In the genomic region with DNA sequence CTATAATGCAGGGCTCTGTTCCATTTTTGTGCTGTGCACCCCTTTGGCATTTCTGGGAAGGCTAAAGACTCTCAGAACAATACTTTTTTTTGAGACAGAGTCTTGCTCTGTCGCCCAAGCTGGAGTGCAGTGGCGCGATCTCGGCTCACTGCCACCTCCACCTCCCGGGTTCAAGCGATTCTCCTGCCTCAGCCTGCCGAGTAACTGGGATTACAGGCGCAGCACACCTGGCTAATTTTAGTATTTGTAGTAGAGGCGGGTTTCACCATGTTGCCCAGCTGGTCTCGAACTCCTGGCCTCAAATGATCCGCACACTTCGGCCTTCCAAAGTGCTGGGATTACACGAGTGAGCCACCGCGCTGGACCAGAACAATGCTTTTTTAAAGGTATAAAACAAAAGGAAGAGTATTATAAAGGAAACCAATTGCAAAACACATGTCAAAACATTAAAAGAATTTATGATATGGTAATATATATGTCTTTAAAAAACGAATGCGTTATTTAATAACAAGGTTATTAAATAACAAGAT, we compare ENCODE assay signal across 8 cellular contexts. TPM values are rescaled to one million over a fixed set of nuclear protein-coding genes. Genes with fewer than 3 reads are reported as not detected.
DNase-seq lines count a peak whose midpoint lies in the region; ATAC-seq and TF ChIP-seq lines count a peak whose summit lies in the region.

No MANE protein-coding gene starts in this region.

- intact Hi-C loops in heart left ventricle (cut with DNase I) (loop anchor here in 2 of 10 donors (5.0 kb wide), 1 partner anchor 49 kb away; the partner anchor contains the start of gene BLOC1S6 (in 2 of the 2)), Right ventricle myocardium inferior (cut with DNase I) (no loop called here)

- WGBS in heart left ventricle, 4 donors: 53 to 66% (median 59%) methylated on average over 17 of the region's 17 CpGs
- 66% methylated on average over 17 of the region's 17 CpGs for WGBS in urinary bladder

- DNase-seq in heart left ventricle (no peak), Right ventricle myocardium inferior (ENCODE audit: missing footprints) (no peak), astrocyte of the cerebellum (ENCODE audit: low read depth) (no peak), memory B cell (ENCODE audit: low spot score in 2 of 2) (no peak), mesenteric fat pad (ENCODE audit: low spot score) (no peak), NCI-H1105 (lab: John Stamatoyannopoulos, UW) (no peak)
- no peak for DNase-seq in stimulated activated CD4-positive, alpha-beta T cell treated with anti-CD3 and anti-CD28 coated beads, Interleukin-1b, Interleukin-23, amount 100 ng/mL, for 48 hours

- peak overlapping the region; percentile 31 to 95 (median 83) for H3K4me3 ChIP-seq in heart left ventricle
- H3K4me3 ChIP-seq in astrocyte of the cerebellum (ENCODE audit: low read depth, low read length): peak overlapping the region; percentile 60
- H3K4me3 ChIP-seq in urinary bladder (ENCODE audit: low read depth, low read length): peak overlapping the region; percentile 50

- no peaks in the 10 kb centered on the region for H3K9me3 Mint-ChIP-seq in memory B cell

- H3K4me3 Mint-ChIP-seq in memory B cell: peak overlapping the region; percentile 95

- H3K27ac ChIP-seq in heart left ventricle (peak overlapping the region in 11 of 12 donors; percentile 85 to 97 (median 91)), urinary bladder (ENCODE audit: low read depth) (no peak overlapping the region)

- ATAC-seq in heart left ventricle (no peak), Right ventricle myocardium inferior (no peak), memory B cell (ENCODE audit: low read depth) (peak; percentile 1)

- peaks cover 40% of the 10 kb centered on the region for H3K4me1 Mint-ChIP-seq in memory B cell

- in situ Hi-C loops in astrocyte of the cerebellum (cut with HindIII; ENCODE audit: low sequenced_read_pairs): no loop called here

- TF ChIP-seq POLR2A in heart left ventricle (IDR thresholded peaks at IDR 0.05): no peak

- peaks cover 12% of the 10 kb centered on the region for H3K36me3 Mint-ChIP-seq in memory B cell

- no peaks in the 10 kb centered on the region for H3K27me3 Mint-ChIP-seq in memory B cell

- H3K27me3 ChIP-seq in heart left ventricle: no peaks in the 10 kb centered on the region

- peak in 1 of 12 donors; percentile 10 for TF ChIP-seq CTCF in heart left ventricle (IDR thresholded peaks at IDR 0.05)
- TF ChIP-seq CTCF in astrocyte of the cerebellum (IDR thresholded peaks at IDR 0.05; ENCODE audit: low read depth, low read length, missing control alignments): no peak

- peak overlapping the region; percentile 87 for H3K27ac Mint-ChIP-seq in memory B cell

- H3K4me1 ChIP-seq in heart left ventricle: peaks cover 0 to 75% (median 28%) of the 10 kb centered on the region in 12 donors
- no peaks in the 10 kb centered on the region for H3K4me1 ChIP-seq in urinary bladder (ENCODE audit: insufficient read depth)

- H3K9me3 ChIP-seq in heart left ventricle: no peaks in the 10 kb centered on the region

- H3K36me3 ChIP-seq in heart left ventricle (no peaks in the 10 kb centered on the region), urinary bladder (ENCODE audit: insufficient read depth) (no peaks in the 10 kb centered on the region)

RNA-seq across cellular contexts. Expression of gene SQOR, which starts 1.0 kb away (rescaled TPM):
- total RNA-seq in heart left ventricle (10 to 100 TPM; 14.8 to 60.9 (median 18.5) TPM), Right ventricle myocardium inferior (21.5 TPM), urinary bladder (28.7 TPM), mesenteric fat pad (62.1 TPM)
- polyA plus RNA-seq in heart left ventricle (10 to 100 TPM in 1 of 2 donors, 1 to 10 TPM in 1; 9.5 to 13.5 TPM), urinary bladder (50.7 TPM)

RNA-seq across cellular contexts. Expression of gene BLOC1S6, which starts 48.6 kb away (rescaled TPM):
- total RNA-seq in heart left ventricle: 10 to 100 TPM; 21.4 to 38.9 (median 27.0) TPM
- 10 to 100 TPM in 1 of 2 donors, 1 to 10 TPM in 1; 9.4 to 26.6 TPM for polyA plus RNA-seq in heart left ventricle
- total RNA-seq in Right ventricle myocardium inferior: 25.0 TPM
- total RNA-seq in urinary bladder: 83.9 TPM
- polyA plus RNA-seq in urinary bladder: 38.9 TPM
- 66.8 TPM for total RNA-seq in mesenteric fat pad
